ENCODE assay signal across 8 cellular contexts in the genomic region with DNA sequence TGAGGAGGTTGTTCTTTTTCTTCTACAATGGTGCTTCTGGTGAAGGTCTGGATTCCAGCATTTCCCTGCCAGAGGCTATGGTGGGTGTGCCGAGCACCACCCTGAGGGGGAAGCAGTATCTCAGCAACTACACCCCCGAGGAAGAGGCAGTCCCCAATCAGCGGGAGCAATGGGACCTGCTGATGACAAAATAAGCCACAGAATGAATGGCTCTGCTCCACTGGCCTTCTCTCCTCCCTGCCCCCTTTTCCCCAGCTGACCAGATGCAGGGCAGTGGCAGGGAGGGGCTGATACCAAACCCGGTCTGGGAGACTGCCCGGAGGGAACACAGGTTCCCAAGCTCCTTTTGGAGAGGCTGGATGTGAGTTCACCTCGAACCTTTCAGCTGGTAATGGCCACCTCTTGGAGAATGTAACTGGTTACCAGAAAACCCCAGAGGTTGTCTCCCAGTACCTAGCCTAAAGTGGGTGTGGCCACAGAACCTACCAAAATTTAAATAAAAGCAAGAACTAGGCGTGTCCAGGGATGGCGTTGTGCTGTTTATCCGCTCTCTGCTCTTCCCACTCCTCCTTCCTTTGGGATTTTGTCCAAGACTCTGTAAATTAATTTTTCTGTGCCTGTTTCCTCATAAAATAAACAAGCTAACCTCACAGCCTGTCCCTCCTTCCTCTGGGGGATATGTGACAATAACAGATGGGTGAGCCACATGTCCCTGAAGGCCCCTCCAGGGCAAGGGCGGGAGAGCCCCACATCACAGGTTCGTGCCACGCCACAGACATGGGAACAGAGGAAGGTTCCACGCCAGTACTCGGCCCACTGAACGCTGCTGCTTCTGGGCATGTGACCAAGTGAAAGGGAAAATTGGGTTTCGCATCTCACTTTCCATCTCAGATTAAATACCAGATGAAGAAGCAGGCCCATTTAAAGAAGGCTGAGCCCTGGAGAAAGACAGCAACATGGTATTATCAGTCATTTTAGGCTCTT. TPM values are rescaled to one million over a fixed set of nuclear protein-coding genes. Genes with fewer than 3 reads are reported as not detected.
A peak's percentile ranks its signal among the peaks of the same experiment; 100 is the strongest.
DNase-seq lines count a peak whose midpoint lies in the region; ATAC-seq and TF ChIP-seq lines count a peak whose summit lies in the region.

No MANE protein-coding gene starts in this region.

- 83% methylated on average over 15 of the region's 16 CpGs for WGBS in mammary epithelial cell (ENCODE audit: low coverage, missing lambda C conversion rate)
- WGBS in trophoblast cell (ENCODE audit: extremely low coverage, insufficient coverage, insufficient read length), result no CpG with 5 or more reads among the region's 16 CpGs

- dilution Hi-C loops in mammary epithelial cell (cut with HindIII; ENCODE audit: low sequenced_read_pairs), result no loop called here

- no peaks in the 10 kb centered on the region for H3K36me3 ChIP-seq in breast epithelium
- H3K36me3 ChIP-seq in mammary epithelial cell (ENCODE audit: insufficient read depth, low read length), result peaks cover 19% of the 10 kb centered on the region
- H3K36me3 ChIP-seq in trophoblast cell (ENCODE audit: control insufficient read depth in 1 of 2, insufficient read depth in 2 of 2, low read length in 2 of 2), result peaks cover 2 to 4% of the 10 kb centered on the region in 2 experiments
- no peaks in the 10 kb centered on the region for H3K36me3 ChIP-seq in A673 (ENCODE audit: insufficient read depth, low read length, poor library complexity, severe bottlenecking)

- no peaks in the 10 kb centered on the region for H4K20me1 ChIP-seq in mammary epithelial cell (ENCODE audit: insufficient read depth, low read length)

- POLR2A ChIA-PET in A673 (lab: Charles Lee; ENCODE audit: low non-redundant PET), result no interaction called here

- no peak overlapping the region for H4K12ac ChIP-seq in trophoblast cell (ENCODE audit: low read depth, low read length)

- BruUV-seq in mammary epithelial cell (replicated peaks; lab: Mats Ljungman, UMichigan) (no TSS peak), A673 (replicated peaks; lab: Mats Ljungman, UMichigan) (no TSS peak)

- H3K4me2 ChIP-seq in mammary epithelial cell (ENCODE audit: insufficient read depth, low read depth, low read length) (no peak overlapping the region), trophoblast cell (ENCODE audit: low read length) (no peak overlapping the region)

- H3K4me1 ChIP-seq in breast epithelium, result peaks cover 6 to 62% of the 10 kb centered on the region in 2 donors
- peaks cover 57% of the 10 kb centered on the region for H3K4me1 ChIP-seq in mammary epithelial cell (ENCODE audit: insufficient read depth, low read length)
- H3K4me1 ChIP-seq in trophoblast cell (ENCODE audit: control insufficient read depth in 1 of 2, insufficient read depth in 2 of 2, low read length in 2 of 2), result peaks cover 5 to 13% of the 10 kb centered on the region in 2 experiments
- H3K4me1 ChIP-seq in A673 (ENCODE audit: insufficient read depth, low read length, poor library complexity, severe bottlenecking), result peaks cover 16% of the 10 kb centered on the region

- H4K91ac ChIP-seq in trophoblast cell (ENCODE audit: low read depth, low read length), result no peak overlapping the region

- H3K9me3 ChIP-seq in breast epithelium, result no peaks in the 10 kb centered on the region
- H3K9me3 ChIP-seq in mammary epithelial cell (replicated peaks; ENCODE audit: insufficient read depth, low read length), result no peaks in the 10 kb centered on the region
- no peaks in the 10 kb centered on the region for H3K9me3 ChIP-seq in trophoblast cell (ENCODE audit: insufficient read depth, low read depth, low read length)
- H3K9me3 ChIP-seq in A673 (ENCODE audit: low read depth, low read length, poor library complexity, severe bottlenecking), result no peaks in the 10 kb centered on the region

- H3K18ac ChIP-seq in trophoblast cell (ENCODE audit: low read length), result no peak overlapping the region

- H3K27me3 ChIP-seq in breast epithelium, result no peaks in the 10 kb centered on the region
- no peaks in the 10 kb centered on the region for H3K27me3 ChIP-seq in mammary epithelial cell (ENCODE audit: insufficient read depth, low read length)
- H3K27me3 ChIP-seq in trophoblast cell (ENCODE audit: insufficient read depth, low read length), result no peaks in the 10 kb centered on the region
- no peaks in the 10 kb centered on the region for H3K27me3 ChIP-seq in A673 (replicated peaks; ENCODE audit: insufficient read depth, low read depth, low read length, poor library complexity)

- H2BK12ac ChIP-seq in trophoblast cell (ENCODE audit: low read length), result no peak overlapping the region

- H3K14ac ChIP-seq in trophoblast cell (ENCODE audit: low read length), result no peak overlapping the region

- no peak overlapping the region for H4K8ac ChIP-seq in trophoblast cell (ENCODE audit: low read depth, low read length)

- in situ Hi-C loops in mammary epithelial cell (cut with MboI; ENCODE audit: low sequenced_read_pairs in 2 of 2), result no loop called here

- no peak overlapping the region for H3K4ac ChIP-seq in trophoblast cell (ENCODE audit: low read depth, low read length)

- peak; percentile 64 for ATAC-seq in HG02943 (IDR thresholded peaks at IDR 0.05; ENCODE audit: low read depth, unreplicated experiment)

- H2BK5ac ChIP-seq in trophoblast cell (ENCODE audit: low read depth, low read length, poor library complexity), result no peak overlapping the region

- no peak overlapping the region for H2BK120ac ChIP-seq in trophoblast cell (ENCODE audit: insufficient read depth, low read length, poor library complexity)

- TF ChIP-seq POLR2A in breast epithelium (IDR thresholded peaks at IDR 0.05), result no peak

- H3K79me2 ChIP-seq in mammary epithelial cell (ENCODE audit: insufficient read depth, low read length) (peaks cover 77% of the 10 kb centered on the region), trophoblast cell (ENCODE audit: control insufficient read depth, insufficient read depth, low read length, poor library complexity) (no peaks in the 10 kb centered on the region)

- H2AFZ ChIP-seq in mammary epithelial cell (ENCODE audit: low read depth, low read length) (no peak overlapping the region), trophoblast cell (ENCODE audit: insufficient read depth, low read length, poor library complexity) (no peak overlapping the region)

- H3K27ac ChIP-seq in breast epithelium (peak overlapping the region; percentile 28 to 87), mammary epithelial cell (ENCODE audit: insufficient read depth, low read depth, low read length) (no peak overlapping the region), angular gyrus (ENCODE audit: low read depth, low read length) (peak overlapping the region; percentile 24), trophoblast cell (ENCODE audit: low read depth, low read length) (peak overlapping the region; percentile 23), A673 (ENCODE audit: low read depth, low read length, poor library complexity, severe bottlenecking) (no peak overlapping the region)

- H3K9ac ChIP-seq in mammary epithelial cell (ENCODE audit: insufficient read depth, low read length), result no peak overlapping the region
- H3K9ac ChIP-seq in trophoblast cell (ENCODE audit: low read length), result no peak overlapping the region

- no peak overlapping the region for H2AK5ac ChIP-seq in trophoblast cell (ENCODE audit: low read length)

- H3K23ac ChIP-seq in trophoblast cell (ENCODE audit: low read length), result no peak overlapping the region

- H3K79me1 ChIP-seq in trophoblast cell (ENCODE audit: low read length), result no peaks in the 10 kb centered on the region

- TF ChIP-seq CTCF in breast epithelium (IDR thresholded peaks at IDR 0.05) (no peak), mammary epithelial cell (conservative IDR thresholded peaks at IDR 0.05 in 1 of 2, IDR thresholded peaks at IDR 0.05 in 1 of 2; ENCODE audit: extremely low read depth in 1 of 2, insufficient read depth in 1 of 2, low read depth in 1 of 2, low read length in 2 of 2) (no peak), A673 (conservative IDR thresholded peaks at IDR 0.05; ENCODE audit: low read depth, low read length) (no peak)

- no peak for DNase-seq in breast epithelium (ENCODE audit: low spot score in 2 of 2)
- DNase-seq in mammary epithelial cell, result no peak
- peak in 1 of 2 donors; percentile 27 for DNase-seq in trophoblast cell
- DNase-seq in stimulated activated naive CD4-positive, alpha-beta T cell (lab: John Stamatoyannopoulos, UW), result no peak
- no peak for DNase-seq in A673 (ENCODE audit: low spot score)
- DNase-seq in D341Med (ENCODE audit: low spot score), result no peak

- H3K4me3 ChIP-seq in breast epithelium, result no peak overlapping the region
- no peak overlapping the region for H3K4me3 ChIP-seq in mammary epithelial cell (replicated peaks in 1 of 3; ENCODE audit: insufficient read depth in 1 of 3, low read depth in 2 of 3, low read length in 3 of 3)
- no peak overlapping the region for H3K4me3 ChIP-seq in trophoblast cell (ENCODE audit: low read depth, low read length)
- H3K4me3 ChIP-seq in A673 (ENCODE audit: low read depth, low read length, poor library complexity, severe bottlenecking), result no peak overlapping the region

- intact Hi-C loops in breast epithelium (cut with DNase I; ENCODE audit: low total_unique reads) (no loop called here), mammary epithelial cell (cut with micrococcal nuclease) (no loop called here), A673 (cut with micrococcal nuclease; ENCODE audit: unreplicated experiment) (no loop called here)

- CTCF ChIA-PET in mammary epithelial cell (lab: Charles Lee; ENCODE audit: low non-redundant PET), result no interaction called here
- CTCF ChIA-PET in A673 (lab: Charles Lee), result no interaction called here

RNA-seq across cellular contexts. Expression of a gene that starts 35.1 kb away (rescaled TPM):
- total RNA-seq in breast epithelium (1 to 10 TPM in 2 of 3 donors, under 1 TPM in 1; 0.16 to 2.3 (median 2.0) TPM), mammary epithelial cell (10 to 100 TPM in 1 of 2 donors, 1 to 10 TPM in 1; 3.0 to 17.0 TPM), A673 (2021) (2.4 and 3.2 TPM in 2 replicates)
- polyA plus RNA-seq in mammary epithelial cell, result 2.1 TPM
- 0.93 TPM for polyA minus RNA-seq in mammary epithelial cell
- polyA plus RNA-seq in trophoblast cell (2013), result 0.53 and 0.55 TPM in 2 replicates

RNA-seq across cellular contexts. Expression of a gene that starts 43.4 kb away (rescaled TPM):
- total RNA-seq in breast epithelium, result 10 to 100 TPM; 30.2 to 30.5 (median 30.4) TPM
- 10 to 100 TPM; 53.6 to 65.0 TPM for total RNA-seq in mammary epithelial cell
- polyA plus RNA-seq in mammary epithelial cell, result 55.8 TPM
- 66.8 TPM for polyA minus RNA-seq in mammary epithelial cell
- polyA plus RNA-seq in trophoblast cell (2013), result 18.8 and 19.6 TPM in 2 replicates
- 27.3 and 29.4 TPM in 2 replicates for total RNA-seq in A673 (2021)

Comparison
In these comparisons a context has a peak if more than half of its experiments do, and no peak if none do; other contexts are left out.
1. H3K27ac ChIP-seq: peak in breast epithelium (2 of 2), angular gyrus (single experiment) and trophoblast cell (single experiment); none in mammary epithelial cell (single experiment) and A673 (single experiment).